Comparison of ENCODE assay signal across 22 cellular contexts in genomic region chr12:68789144-68789878, GRCh38.
"Had no signal": no experiment of that assay in that cellular context is flagged by ENCODE, and none has a peak within 500 bp of the region (broad histone marks: within the 10 kb centered on the region; RNA-seq: fewer than 3 reads in every experiment).

No MANE protein-coding gene starts in this region.

- H3K27ac Mint-ChIP-seq: endodermal cell; naive thymus-derived CD8-positive, alpha-beta T cell; T-helper 17 cell had no signal

- H3K36me3 Mint-ChIP-seq: naive thymus-derived CD8-positive, alpha-beta T cell had no signal

- H3K9me3 ChIP-seq: gastrocnemius medialis, heart left ventricle, left lung, right atrium auricular region, tibial nerve, vagina had no signal

- H3K27me3 Mint-ChIP-seq: naive thymus-derived CD8-positive, alpha-beta T cell; T-helper 17 cell had no signal

- ATAC-seq: gastrocnemius medialis; heart left ventricle; left lung; naive thymus-derived CD8-positive, alpha-beta T cell; T-helper 17 cell had no signal

- H3K27me3 ChIP-seq: gastrocnemius medialis, heart left ventricle, left lung, right atrium auricular region, tibial nerve, vagina had no signal

- DNase-seq: activated CD4-positive, alpha-beta T cell treated with anti-CD3 and anti-CD28 coated beads, Interleukin-2, amount 50 U/mL, for 1 hour; activated naive CD4-positive, alpha-beta T cell treated with Interleukin-2 at 50 U/mL for 16 hours; activated T-cell treated with anti-CD3 and anti-CD28 coated beads for 4 hours; anterior cingulate cortex; dermis blood vessel endothelial cell; endodermal cell; gastrocnemius medialis; heart left ventricle; left lung; naive thymus-derived CD8-positive, alpha-beta T cell; posterior cingulate gyrus; stimulated activated CD4-positive, alpha-beta T cell treated with anti-CD3 and anti-CD28 coated beads, Interleukin-4, amount 100 ng/mL, for 4 hours; stimulated activated CD8-positive, alpha-beta memory T cell treated with anti-CD3 and anti-CD28 coated beads, Interleukin-4, amount 100 ng/mL, for 48 hours; stimulated activated naive CD4-positive, alpha-beta T cell treated with Interleukin-2 at 50 U/mL for 16 hours; substantia nigra; T-helper 17 cell had no signal

- H3K4me3 Mint-ChIP-seq: endodermal cell; naive thymus-derived CD8-positive, alpha-beta T cell; T-helper 17 cell had no signal

- H3K27ac ChIP-seq: gastrocnemius medialis, right atrium auricular region had no signal

- H3K4me3 ChIP-seq: gastrocnemius medialis, heart left ventricle, left lung, right atrium auricular region, skin epidermis, tibial nerve, vagina had no signal

- H3K4me1 Mint-ChIP-seq: T-helper 17 cell had no signal

- H3K36me3 ChIP-seq: gastrocnemius medialis, heart left ventricle, left lung, right atrium auricular region, vagina had no signal

- FAIRE-seq: bronchial epithelial cell, islet of Langerhans had no signal

- H3K9me3 Mint-ChIP-seq: endodermal cell; naive thymus-derived CD8-positive, alpha-beta T cell had no signal
